ENCODE assay signal across 8 cellular contexts in the genomic region with DNA sequence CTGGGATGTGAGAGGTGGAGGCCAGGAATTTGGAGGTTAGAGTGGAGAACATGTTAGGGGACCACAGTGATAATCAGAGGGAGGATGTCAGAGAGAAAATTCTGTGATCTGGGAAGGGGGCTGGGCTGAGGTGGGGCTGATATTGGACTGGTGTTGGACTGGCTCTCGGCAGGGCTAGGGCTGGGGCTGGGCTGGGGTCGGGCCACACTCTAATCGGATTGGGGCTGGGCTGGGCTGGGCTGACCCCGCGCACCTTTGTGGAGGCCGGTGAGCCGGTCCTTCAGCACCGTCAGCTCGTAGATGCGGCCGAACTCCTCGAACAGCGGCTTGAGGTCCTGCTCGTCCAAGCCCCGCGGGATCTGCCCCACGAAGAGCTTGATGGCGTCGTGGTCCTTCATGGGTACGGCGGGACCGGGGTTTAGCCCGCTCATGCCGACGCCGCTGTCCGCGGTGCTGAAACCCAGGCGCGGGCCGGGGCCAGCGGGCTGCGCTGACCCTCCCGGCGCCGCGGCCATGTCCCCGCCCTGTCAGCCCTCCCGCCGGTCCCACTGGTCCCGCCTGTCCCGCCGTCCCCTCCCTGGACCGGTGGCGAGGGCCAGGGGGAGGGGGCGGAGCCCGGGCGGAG. TPM values are rescaled to one million over a fixed set of nuclear protein-coding genes. Genes with fewer than 3 reads are reported as not detected.
DNase-seq lines count a peak whose midpoint lies in the region; ATAC-seq and TF ChIP-seq lines count a peak whose summit lies in the region.

No MANE protein-coding gene starts in this region.

- H3K27ac ChIP-seq in thoracic aorta = no peak overlapping the region

- H3K4me1 ChIP-seq in thoracic aorta (ENCODE audit: control insufficient read depth in 1 of 2, low read depth in 2 of 2) = peaks cover 4 to 7% of the 10 kb centered on the region in 2 donors

- no peaks in the 10 kb centered on the region for H3K9me3 ChIP-seq in thoracic aorta

- peak overlapping the region; percentile 70 for H3K4me3 ChIP-seq in thoracic aorta

- TF ChIP-seq CTCF in thoracic aorta (IDR thresholded peaks at IDR 0.05) = no peak

- peak; percentile 50 for ATAC-seq in thoracic aorta (ENCODE audit: insufficient number of reproducible peaks, low FRiP score, low read depth)

- in situ Hi-C loops in KBM-7 (cut with MboI; ENCODE audit: low pct_unique_long_range_greater_than_20kb, low sequenced_read_pairs) = no loop called here

- peaks cover under 1% of the 10 kb centered on the region for H3K36me3 ChIP-seq in thoracic aorta

- DNase-seq in DMS 273 (lab: John Stamatoyannopoulos, UW; ENCODE audit: unreplicated experiment) (peak; percentile 63), DMS 273 treated with DMSO at 0.1 percent for 48 hours (lab: John Stamatoyannopoulos, UW) (no peak), KBM-7 (peak; percentile 68), epidermal melanocyte (ENCODE audit: insufficient read length, low spot score) (peak; percentile 78), myocyte (ENCODE audit: low read depth) (peak; percentile 64), thoracic aorta (ENCODE audit: low spot score) (no peak), GOT3 (lab: John Stamatoyannopoulos, UW) (no peak)
- DNase-seq in activated CD8-positive, alpha-beta memory T cell treated with anti-CD3 and anti-CD28 coated beads for 24 hours = peak; percentile 76

- no peaks in the 10 kb centered on the region for H3K27me3 ChIP-seq in thoracic aorta (replicated peaks; ENCODE audit: insufficient read depth)

RNA-seq across cellular contexts. Expression of a gene that starts 0.5 kb away (rescaled TPM):
- total RNA-seq in myocyte (1.0 and 2.4 TPM in 2 replicates), thoracic aorta (1 to 10 TPM; 2.3 to 4.1 TPM)
- polyA plus RNA-seq in myocyte (2012) = 1.0 TPM

RNA-seq across cellular contexts. Expression of a gene that starts 47.1 kb away (rescaled TPM):
- total RNA-seq in myocyte = 53.1 and 61.4 TPM in 2 replicates
- polyA plus RNA-seq in myocyte (2012) = 87.8 TPM
- total RNA-seq in thoracic aorta = 10 to 100 TPM; 44.0 to 49.9 TPM

RNA-seq across cellular contexts. Expression of a gene that starts 56.3 kb away (rescaled TPM):
- 153 and 159 TPM in 2 replicates for total RNA-seq in myocyte
- polyA plus RNA-seq in myocyte (2012) = 209 TPM
- 10 to 100 TPM; 79.5 to 89.8 TPM for total RNA-seq in thoracic aorta

Comparison
In these comparisons a context has a peak if more than half of its experiments do, and no peak if none do; other contexts are left out.
1. DNase-seq: peak in DMS 273 (single experiment), KBM-7 (single experiment), activated CD8-positive, alpha-beta memory T cell treated with anti-CD3 and anti-CD28 coated beads for 24 hours (single experiment), epidermal melanocyte (single experiment) and myocyte (single experiment); none in DMS 273 treated with DMSO at 0.1 percent for 48 hours (single experiment), thoracic aorta (single experiment) and GOT3 (single experiment).